ENCODE assay signal across 8 cellular contexts in the genomic region with DNA sequence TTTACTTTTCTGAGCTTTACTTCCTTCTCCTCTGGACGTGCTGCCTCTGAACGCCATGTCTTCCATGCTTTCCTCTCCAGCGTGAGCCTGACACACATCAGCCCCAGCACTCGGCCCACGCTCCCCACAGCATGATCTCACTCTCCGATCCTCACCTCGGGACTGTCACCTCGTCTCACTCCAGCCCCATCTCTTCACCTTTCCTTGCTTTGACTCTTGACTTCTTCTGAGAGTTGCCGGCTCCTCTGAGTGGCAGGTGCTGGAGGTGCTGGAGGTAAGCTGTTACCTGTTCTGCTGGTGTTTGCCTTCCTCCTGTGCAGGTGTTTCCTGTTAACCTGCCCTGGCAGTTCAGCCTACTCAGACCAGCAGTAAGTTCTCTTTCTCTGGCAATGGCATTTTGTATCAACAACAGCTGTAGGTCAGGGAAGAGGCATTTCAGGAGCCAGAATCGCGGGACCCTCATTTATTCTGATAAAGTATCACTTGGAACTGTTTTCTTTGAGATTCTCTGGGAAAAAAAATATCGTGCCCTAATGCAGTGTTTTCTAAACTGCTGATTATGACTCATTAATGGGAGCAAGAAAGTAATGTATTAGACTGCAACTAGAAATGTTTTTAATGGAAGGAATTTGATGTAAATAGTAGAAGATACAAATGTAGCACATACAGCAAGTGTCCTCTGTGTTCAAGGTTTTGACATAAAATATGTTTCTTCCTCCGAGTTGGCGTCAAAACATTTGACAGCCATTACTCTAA.
DNase-seq lines count a peak whose midpoint lies in the region; ATAC-seq and TF ChIP-seq lines count a peak whose summit lies in the region.

No MANE protein-coding gene starts in this region.

- H3K4me1 Mint-ChIP-seq in Calu3 (ENCODE audit: low read depth, unreplicated experiment) (peaks cover 50% of the 10 kb centered on the region), natural killer cell (peaks cover 72 to 83% of the 10 kb centered on the region in 2 donors), HFFc6 (ENCODE audit: low read depth) (peaks cover 22% of the 10 kb centered on the region)
- peaks cover 90% of the 10 kb centered on the region for H3K4me1 Mint-ChIP-seq in activated naive CD8-positive, alpha-beta T cell (ENCODE audit: low read depth)

- H3K27ac Mint-ChIP-seq in Calu3 (ENCODE audit: unreplicated experiment) (peak overlapping the region; percentile 84), natural killer cell (peak overlapping the region in 1 of 2 donors; percentile 62), HFFc6 (no peak overlapping the region)
- H3K27ac Mint-ChIP-seq in activated naive CD8-positive, alpha-beta T cell = peak overlapping the region; percentile 59

- TF ChIP-seq CTCF in Calu3 (IDR thresholded peaks at IDR 0.05; ENCODE audit: unreplicated experiment) (no peak), natural killer cell (IDR thresholded peaks at IDR 0.05) (no peak), HFFc6 (IDR thresholded peaks at IDR 0.05) (no peak)

- peak overlapping the region; percentile 65 for H3K4me3 Mint-ChIP-seq in Calu3 (ENCODE audit: low read depth, unreplicated experiment)
- peak overlapping the region; percentile 64 for H3K4me3 Mint-ChIP-seq in activated naive CD8-positive, alpha-beta T cell
- peak overlapping the region; percentile 21 for H3K4me3 Mint-ChIP-seq in natural killer cell
- H3K4me3 Mint-ChIP-seq in HFFc6 = no peak overlapping the region

- DNase-seq in Calu3 (peak; percentile 35), natural killer cell (no peak), NOMO-1 treated with dmso at 0.1 percent for 144 hours (lab: John Stamatoyannopoulos, UW; ENCODE audit: unreplicated experiment) (no peak), HFFc6 (no peak), mesenteric fat pad (ENCODE audit: low spot score) (no peak)

- intact Hi-C loops in Calu3 (cut with micrococcal nuclease; ENCODE audit: unreplicated experiment) = loop anchor here (1.0 kb wide), 1 partner anchor 103 kb away; no protein-coding TSS in a partner anchor
- intact Hi-C loops in natural killer cell (cut with micrococcal nuclease) = no loop called here

- H3K9me3 Mint-ChIP-seq in Calu3 (ENCODE audit: low read depth, unreplicated experiment) (no peaks in the 10 kb centered on the region), natural killer cell (no peaks in the 10 kb centered on the region), HFFc6 (no peaks in the 10 kb centered on the region)
- no peaks in the 10 kb centered on the region for H3K9me3 Mint-ChIP-seq in activated naive CD8-positive, alpha-beta T cell (ENCODE audit: low read depth)

- peak; percentile 35 for ATAC-seq in HG03342 (IDR thresholded peaks at IDR 0.05; ENCODE audit: unreplicated experiment)
- ATAC-seq in natural killer cell = peak; percentile 33 to 55 (median 46)
- no peak for ATAC-seq in GM19455 (IDR thresholded peaks at IDR 0.05; ENCODE audit: unreplicated experiment)

- H3K36me3 Mint-ChIP-seq in Calu3 (ENCODE audit: insufficient read depth, unreplicated experiment) (peaks cover 7% of the 10 kb centered on the region), natural killer cell (no peaks in the 10 kb centered on the region), HFFc6 (ENCODE audit: low read depth) (no peaks in the 10 kb centered on the region)
- peaks cover under 1% of the 10 kb centered on the region for H3K36me3 Mint-ChIP-seq in activated naive CD8-positive, alpha-beta T cell

- TSS peak; percentile 31 for BruUV-seq in Calu3 (replicated peaks; lab: Mats Ljungman, UMichigan)

- CTCF ChIA-PET in Calu3 (lab: Charles Lee) = no interaction called here

- H3K27me3 Mint-ChIP-seq in Calu3 (ENCODE audit: unreplicated experiment) = no peaks in the 10 kb centered on the region
- no peaks in the 10 kb centered on the region for H3K27me3 Mint-ChIP-seq in activated naive CD8-positive, alpha-beta T cell
- no peaks in the 10 kb centered on the region for H3K27me3 Mint-ChIP-seq in natural killer cell (ENCODE audit: low read depth in 2 of 2)
- no peaks in the 10 kb centered on the region; the same call in 1 of the 2 replicates for H3K27me3 Mint-ChIP-seq in HFFc6 (ENCODE audit: insufficient read depth)
